ENCODE assay signal across 8 cellular contexts in the genomic region with DNA sequence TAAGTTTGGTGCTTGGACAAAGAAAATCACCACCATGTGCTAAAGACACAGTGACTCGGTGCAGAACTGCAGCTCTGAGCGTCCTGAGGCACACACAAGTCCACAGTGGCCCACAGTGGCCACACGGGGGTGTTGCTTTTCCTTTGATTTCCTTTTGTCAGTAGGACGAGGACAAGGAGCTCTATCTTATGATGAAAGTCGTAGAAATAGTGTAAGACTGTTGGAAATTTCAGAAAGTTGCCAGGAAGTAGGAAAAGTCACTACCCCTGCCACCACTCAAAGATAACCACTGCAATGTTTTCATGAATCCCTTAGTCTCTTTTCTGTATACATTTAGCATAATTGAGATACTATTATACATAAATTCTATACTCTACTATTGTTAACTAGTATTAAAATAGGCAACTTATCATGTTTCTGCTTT.
DNase-seq lines count a peak whose midpoint lies in the region; FAIRE-seq and TF ChIP-seq lines count a peak whose summit lies in the region.

No MANE protein-coding gene starts in this region.

- DNase-seq in AG09319 (ENCODE audit: extremely low read depth, low read depth) (peak; percentile 79), H4 (ENCODE audit: low spot score) (peak; percentile 91), RWPE1 (ENCODE audit: low spot score) (peak; percentile 68), fibroblast of peridontal ligament (ENCODE audit: extremely low read depth) (peak; percentile 93), occipital lobe (lab: John Stamatoyannopoulos, UW) (peak; percentile 41), DMS79 treated with DMSO at 0.1 percent for 48 hours (lab: John Stamatoyannopoulos, UW) (no peak), GM12891 (ENCODE audit: insufficient read length, low spot score) (no peak)
- no peak for DNase-seq in activated CD4-positive, alpha-beta T cell treated with anti-CD3 and anti-CD28 coated beads, Interleukin-2, amount 50 U/mL, for 4 hours

- TF ChIP-seq POLR2A in GM12891 (IDR thresholded peaks at IDR 0.05; ENCODE audit: low read depth, low read length), result no peak

- POLR2A ChIA-PET in RWPE1 (lab: Yijun Ruan, JAX; ENCODE audit: low non-redundant PET), result no interaction called here

- H3K27ac ChIP-seq in RWPE1, result peak overlapping the region; percentile 34

- peak; percentile 77 for TF ChIP-seq CTCF in AG09319 (IDR thresholded peaks at IDR 0.05; ENCODE audit: low read depth, low read length)
- TF ChIP-seq CTCF in RWPE1 (conservative IDR thresholded peaks at IDR 0.05; ENCODE audit: low read depth), result peak; percentile 67

- CTCF ChIA-PET in RWPE1 (lab: Yijun Ruan, JAX), result interaction anchor here (0.6 to 2.6 kb wide), 22 partner anchors 13 to 525 kb away, joined by 3 to 42 read pairs (median 4); no protein-coding TSS in a partner anchor

- FAIRE-seq in GM12891 (lab: Jason Lieb, UNC), result no peak

TF ChIP-seq in GM12891, 5 proteins besides CTCF, POLR2A, EP300 and RAD21:
- TF ChIP-seq SPI1 (IDR thresholded peaks at IDR 0.05; ENCODE audit: low read depth, low read length) (no peak), POU2F2 (IDR thresholded peaks at IDR 0.05; ENCODE audit: low read depth, low read length) (no peak), PAX5 (IDR thresholded peaks at IDR 0.05; ENCODE audit: insufficient read depth, low read length, severe bottlenecking) (no peak), POLR2AphosphoS5 (IDR thresholded peaks at IDR 0.05; ENCODE audit: low read depth, low read length) (no peak), TAF1 (IDR thresholded peaks at IDR 0.05; ENCODE audit: low read depth, low read length) (no peak)

Comparison
In these comparisons a context has a peak if more than half of its experiments do, and no peak if none do; other contexts are left out.
1. DNase-seq: peak in AG09319 (single experiment), H4 (single experiment), RWPE1 (single experiment), fibroblast of peridontal ligament (single experiment) and occipital lobe (single experiment); none in DMS79 treated with DMSO at 0.1 percent for 48 hours (single experiment), activated CD4-positive, alpha-beta T cell treated with anti-CD3 and anti-CD28 coated beads, Interleukin-2, amount 50 U/mL, for 4 hours (0 of 2) and GM12891 (single experiment).